Comparison of ENCODE assay signal across 25 cellular contexts in genomic region chr14:33909380-33910084, GRCh38.
"Had no signal": no experiment of that assay in that cellular context is flagged by ENCODE, and none has a peak within 500 bp of the region (broad histone marks: within the 10 kb centered on the region; RNA-seq: fewer than 3 reads in every experiment).

No MANE protein-coding gene starts in this region.

- H3K27me3 ChIP-seq: esophagus squamous epithelium, heart right ventricle, right atrium auricular region, spleen, tibial nerve had no signal

- DNase-seq: activated CD4-positive, alpha-beta T cell treated with anti-CD3 and anti-CD28 coated beads, Interleukin-2, amount 50 U/mL, for 1 hour; activated CD8-positive, alpha-beta T cell treated with anti-CD3 and anti-CD28 coated beads for 36 hours; activated gamma-delta T cell treated with Interleukin-2 at 50 U/mL for 16 hours; activated naive CD4-positive, alpha-beta T cell treated with anti-CD3 and anti-CD28 coated beads, Interleukin-2, amount 50 U/mL, for 16 hours; activated T-cell treated with anti-CD3 and anti-CD28 coated beads, Interleukin-2, amount 50 U/mL, for 4 hours; amygdala; effector CD8-positive, alpha-beta T cell; esophagus squamous epithelium; foreskin melanocyte; heart right ventricle; left ventricle myocardium superior; mammary epithelial cell; naive thymus-derived CD8-positive, alpha-beta T cell; occipital lobe; spleen; stimulated activated naive CD4-positive, alpha-beta T cell treated with Interleukin-2 at 50 U/mL for 16 hours had no signal

- ATAC-seq: activated CD8-positive, alpha-beta T cell treated with anti-CD3 and anti-CD28 coated beads for 36 hours; activated T-cell treated with anti-CD3 and anti-CD28 coated beads, Interleukin-2, amount 50 U/mL, for 4 hours; activated T-helper 17 cell treated with anti-CD3 and anti-CD28 coated beads, Interleukin-2, amount 50 U/mL, for 72 hours; heart right ventricle; left ventricle myocardium superior; naive thymus-derived CD8-positive, alpha-beta T cell had no signal

- FAIRE-seq: bronchial epithelial cell, endometrium, islet of Langerhans, urothelium cell line had no signal

- H3K4me3 ChIP-seq: esophagus squamous epithelium, heart right ventricle, right atrium auricular region, spleen, tibial nerve had no signal

- H3K36me3 ChIP-seq: esophagus squamous epithelium, heart right ventricle, right atrium auricular region, spleen, tibial nerve had no signal

- H3K27ac ChIP-seq: epithelial cell of prostate, esophagus squamous epithelium, heart right ventricle, right atrium auricular region, spleen, tibial nerve, VCaP had no signal

- H3K9me3 ChIP-seq: esophagus squamous epithelium, heart right ventricle, right atrium auricular region, tibial nerve had no signal

- H3K4me1 ChIP-seq: esophagus squamous epithelium, right atrium auricular region, spleen, tibial nerve had no signal
